In genomic region chr1:15197591-15198447, GRCh38 we compare ENCODE assay signal across 3 cellular contexts.
A peak's percentile ranks its signal among the peaks of the same experiment; 100 is the strongest.
TF ChIP-seq lines count a peak whose summit lies in the region.

No MANE protein-coding gene starts in this region.

TF ChIP-seq in GM23338, 12 proteins besides CTCF, POLR2A, EP300 and RAD21 (continues in another document):
- TF ChIP-seq, protein P1, sequence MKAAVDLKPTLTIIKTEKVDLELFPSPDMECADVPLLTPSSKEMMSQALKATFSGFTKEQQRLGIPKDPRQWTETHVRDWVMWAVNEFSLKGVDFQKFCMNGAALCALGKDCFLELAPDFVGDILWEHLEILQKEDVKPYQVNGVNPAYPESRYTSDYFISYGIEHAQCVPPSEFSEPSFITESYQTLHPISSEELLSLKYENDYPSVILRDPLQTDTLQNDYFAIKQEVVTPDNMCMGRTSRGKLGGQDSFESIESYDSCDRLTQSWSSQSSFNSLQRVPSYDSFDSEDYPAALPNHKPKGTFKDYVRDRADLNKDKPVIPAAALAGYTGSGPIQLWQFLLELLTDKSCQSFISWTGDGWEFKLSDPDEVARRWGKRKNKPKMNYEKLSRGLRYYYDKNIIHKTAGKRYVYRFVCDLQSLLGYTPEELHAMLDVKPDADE (IDR thresholded peaks at IDR 0.05) = no peak
- no peak for TF ChIP-seq STAT1 (IDR thresholded peaks at IDR 0.05; ENCODE audit: unreplicated experiment)
- no peak for TF ChIP-seq ZNF331 (CRISPR knock-in tag; IDR thresholded peaks at IDR 0.05; ENCODE audit: low read depth)
- TF ChIP-seq JUNB (IDR thresholded peaks at IDR 0.05; ENCODE audit: unreplicated experiment) = no peak
- TF ChIP-seq NANOG (IDR thresholded peaks at IDR 0.05; ENCODE audit: borderline replicate concordance) = no peak
- TF ChIP-seq EZH2 (IDR thresholded peaks at IDR 0.05; ENCODE audit: low read depth, unreplicated experiment) = no peak

TF ChIP-seq in Ishikawa, 13 proteins besides CTCF, POLR2A, EP300 and RAD21:
- TF ChIP-seq USF1 (IDR thresholded peaks at IDR 0.05) = 0 out of 2 replicates have a peak, but pooled peaks have one; percentile 14
- TF ChIP-seq TEAD4 (IDR thresholded peaks at IDR 0.05) = no peak
- no peak for TF ChIP-seq TCF12 (IDR thresholded peaks at IDR 0.05; ENCODE audit: low read depth)
TF ChIP-seq in Ishikawa: peak in this region for 1.

TF ChIP-seq in H1, 55 proteins besides CTCF, POLR2A, EP300 and RAD21:
- TF ChIP-seq SP4 (IDR thresholded peaks at IDR 0.05; ENCODE audit: low read length) (no peak), CHD7 (IDR thresholded peaks at IDR 0.05; ENCODE audit: insufficient replicate concordance, low read length) (no peak), RBBP5 (IDR thresholded peaks at IDR 0.05; ENCODE audit: borderline replicate concordance, low read depth, low read length) (no peak), TEAD4 (IDR thresholded peaks at IDR 0.05; ENCODE audit: low read depth, low read length) (no peak), FOSL1 (IDR thresholded peaks at IDR 0.05; ENCODE audit: insufficient read depth, low read depth, low read length) (no peak), NRF1 (IDR thresholded peaks at IDR 0.05; ENCODE audit: low read depth, low read length) (no peak)
TF ChIP-seq in H1: peak in this region for 0.
